1 cellular context compared by ENCODE assay signal in the genomic region with DNA sequence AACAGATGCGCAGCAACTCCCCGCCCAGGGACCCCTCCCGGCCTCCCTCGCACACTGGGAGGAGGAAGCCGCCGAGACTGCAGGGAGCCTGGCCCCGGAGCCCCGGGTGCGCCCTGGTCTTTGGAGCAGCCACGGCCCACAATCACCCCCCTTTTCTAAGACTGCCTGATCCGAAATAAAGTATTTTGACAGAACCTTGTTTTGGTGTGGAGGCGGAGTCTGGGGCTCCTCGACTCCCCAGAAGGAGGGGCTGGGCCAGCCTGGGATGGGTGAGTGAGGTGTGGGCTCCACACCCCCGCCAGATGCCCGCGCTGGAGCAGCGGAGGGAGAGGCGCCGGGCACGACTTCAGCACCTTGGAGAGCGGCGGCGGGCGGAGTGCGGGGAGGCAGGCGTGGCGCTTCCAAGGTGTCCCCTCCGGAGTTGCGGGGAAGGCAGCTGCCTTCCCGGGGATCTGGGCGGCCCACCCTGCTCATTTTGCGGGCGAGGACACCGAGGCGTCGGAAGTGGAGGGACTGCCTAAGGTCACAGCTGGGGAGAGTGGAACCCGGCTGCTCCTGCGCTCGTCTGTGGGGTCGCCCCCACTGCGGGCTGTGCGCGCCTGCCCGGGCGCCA.
TF ChIP-seq lines count a peak whose summit lies in the region.

No MANE protein-coding gene starts in this region.

TF ChIP-seq in K562, 482 proteins besides CTCF, POLR2A, EP300 and RAD21 (continued from another document and continues in another):
- TF ChIP-seq, protein P1, sequence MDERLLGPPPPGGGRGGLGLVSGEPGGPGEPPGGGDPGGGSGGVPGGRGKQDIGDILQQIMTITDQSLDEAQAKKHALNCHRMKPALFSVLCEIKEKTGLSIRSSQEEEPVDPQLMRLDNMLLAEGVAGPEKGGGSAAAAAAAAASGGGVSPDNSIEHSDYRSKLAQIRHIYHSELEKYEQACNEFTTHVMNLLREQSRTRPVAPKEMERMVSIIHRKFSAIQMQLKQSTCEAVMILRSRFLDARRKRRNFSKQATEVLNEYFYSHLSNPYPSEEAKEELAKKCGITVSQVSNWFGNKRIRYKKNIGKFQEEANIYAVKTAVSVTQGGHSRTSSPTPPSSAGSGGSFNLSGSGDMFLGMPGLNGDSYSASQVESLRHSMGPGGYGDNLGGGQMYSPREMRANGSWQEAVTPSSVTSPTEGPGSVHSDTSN (CRISPR knock-in tag; IDR thresholded peaks at IDR 0.05; ENCODE audit: low read depth), result peak; percentile 22; the same call in 1 of the 2 replicates
- TF ChIP-seq, protein P1 (tag; conservative IDR thresholded peaks at IDR 0.05; ENCODE audit: low read depth), result no peak
- TF ChIP-seq, protein P2, sequence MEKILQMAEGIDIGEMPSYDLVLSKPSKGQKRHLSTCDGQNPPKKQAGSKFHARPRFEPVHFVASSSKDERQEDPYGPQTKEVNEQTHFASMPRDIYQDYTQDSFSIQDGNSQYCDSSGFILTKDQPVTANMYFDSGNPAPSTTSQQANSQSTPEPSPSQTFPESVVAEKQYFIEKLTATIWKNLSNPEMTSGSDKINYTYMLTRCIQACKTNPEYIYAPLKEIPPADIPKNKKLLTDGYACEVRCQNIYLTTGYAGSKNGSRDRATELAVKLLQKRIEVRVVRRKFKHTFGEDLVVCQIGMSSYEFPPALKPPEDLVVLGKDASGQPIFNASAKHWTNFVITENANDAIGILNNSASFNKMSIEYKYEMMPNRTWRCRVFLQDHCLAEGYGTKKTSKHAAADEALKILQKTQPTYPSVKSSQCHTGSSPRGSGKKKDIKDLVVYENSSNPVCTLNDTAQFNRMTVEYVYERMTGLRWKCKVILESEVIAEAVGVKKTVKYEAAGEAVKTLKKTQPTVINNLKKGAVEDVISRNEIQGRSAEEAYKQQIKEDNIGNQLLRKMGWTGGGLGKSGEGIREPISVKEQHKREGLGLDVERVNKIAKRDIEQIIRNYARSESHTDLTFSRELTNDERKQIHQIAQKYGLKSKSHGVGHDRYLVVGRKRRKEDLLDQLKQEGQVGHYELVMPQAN (IDR thresholded peaks at IDR 0.05; ENCODE audit: borderline replicate concordance), result 0 out of 2 replicates have a peak, but pooled peaks have one; percentile 41
- TF ChIP-seq, protein P3, sequence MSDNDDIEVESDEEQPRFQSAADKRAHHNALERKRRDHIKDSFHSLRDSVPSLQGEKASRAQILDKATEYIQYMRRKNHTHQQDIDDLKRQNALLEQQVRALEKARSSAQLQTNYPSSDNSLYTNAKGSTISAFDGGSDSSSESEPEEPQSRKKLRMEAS (CRISPR knock-in tag; IDR thresholded peaks at IDR 0.05), result peak; percentile 30; the same call in 1 of the 2 replicates
- TF ChIP-seq RCOR1 (IDR thresholded peaks at IDR 0.05; ENCODE audit: borderline replicate concordance in 1 of 2, low read depth in 2 of 2, low read length in 2 of 2), result 0 out of 4 replicates have a peak, but pooled peaks of 1 of the 2 experiments have one; percentile 28
- TF ChIP-seq HDAC1 (IDR thresholded peaks at IDR 0.05), result peak in 1 of 2 experiments; percentile 49; a peak in 1 of 4 replicates
- TF ChIP-seq, protein P4, sequence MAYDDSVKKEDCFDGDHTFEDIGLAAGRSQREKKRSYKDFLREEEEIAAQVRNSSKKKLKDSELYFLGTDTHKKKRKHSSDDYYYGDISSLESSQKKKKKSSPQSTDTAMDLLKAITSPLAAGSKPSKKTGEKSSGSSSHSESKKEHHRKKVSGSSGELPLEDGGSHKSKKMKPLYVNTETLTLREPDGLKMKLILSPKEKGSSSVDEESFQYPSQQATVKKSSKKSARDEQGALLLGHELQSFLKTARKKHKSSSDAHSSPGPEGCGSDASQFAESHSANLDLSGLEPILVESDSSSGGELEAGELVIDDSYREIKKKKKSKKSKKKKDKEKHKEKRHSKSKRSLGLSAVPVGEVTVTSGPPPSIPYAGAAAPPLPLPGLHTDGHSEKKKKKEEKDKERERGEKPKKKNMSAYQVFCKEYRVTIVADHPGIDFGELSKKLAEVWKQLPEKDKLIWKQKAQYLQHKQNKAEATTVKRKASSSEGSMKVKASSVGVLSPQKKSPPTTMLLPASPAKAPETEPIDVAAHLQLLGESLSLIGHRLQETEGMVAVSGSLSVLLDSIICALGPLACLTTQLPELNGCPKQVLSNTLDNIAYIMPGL (CRISPR knock-in tag; IDR thresholded peaks at IDR 0.05), result no peak
- TF ChIP-seq, protein P5, sequence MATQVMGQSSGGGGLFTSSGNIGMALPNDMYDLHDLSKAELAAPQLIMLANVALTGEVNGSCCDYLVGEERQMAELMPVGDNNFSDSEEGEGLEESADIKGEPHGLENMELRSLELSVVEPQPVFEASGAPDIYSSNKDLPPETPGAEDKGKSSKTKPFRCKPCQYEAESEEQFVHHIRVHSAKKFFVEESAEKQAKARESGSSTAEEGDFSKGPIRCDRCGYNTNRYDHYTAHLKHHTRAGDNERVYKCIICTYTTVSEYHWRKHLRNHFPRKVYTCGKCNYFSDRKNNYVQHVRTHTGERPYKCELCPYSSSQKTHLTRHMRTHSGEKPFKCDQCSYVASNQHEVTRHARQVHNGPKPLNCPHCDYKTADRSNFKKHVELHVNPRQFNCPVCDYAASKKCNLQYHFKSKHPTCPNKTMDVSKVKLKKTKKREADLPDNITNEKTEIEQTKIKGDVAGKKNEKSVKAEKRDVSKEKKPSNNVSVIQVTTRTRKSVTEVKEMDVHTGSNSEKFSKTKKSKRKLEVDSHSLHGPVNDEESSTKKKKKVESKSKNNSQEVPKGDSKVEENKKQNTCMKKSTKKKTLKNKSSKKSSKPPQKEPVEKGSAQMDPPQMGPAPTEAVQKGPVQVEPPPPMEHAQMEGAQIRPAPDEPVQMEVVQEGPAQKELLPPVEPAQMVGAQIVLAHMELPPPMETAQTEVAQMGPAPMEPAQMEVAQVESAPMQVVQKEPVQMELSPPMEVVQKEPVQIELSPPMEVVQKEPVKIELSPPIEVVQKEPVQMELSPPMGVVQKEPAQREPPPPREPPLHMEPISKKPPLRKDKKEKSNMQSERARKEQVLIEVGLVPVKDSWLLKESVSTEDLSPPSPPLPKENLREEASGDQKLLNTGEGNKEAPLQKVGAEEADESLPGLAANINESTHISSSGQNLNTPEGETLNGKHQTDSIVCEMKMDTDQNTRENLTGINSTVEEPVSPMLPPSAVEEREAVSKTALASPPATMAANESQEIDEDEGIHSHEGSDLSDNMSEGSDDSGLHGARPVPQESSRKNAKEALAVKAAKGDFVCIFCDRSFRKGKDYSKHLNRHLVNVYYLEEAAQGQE (CRISPR knock-in tag; IDR thresholded peaks at IDR 0.05; ENCODE audit: low read depth), result peak; percentile 99
- peak; percentile 54 for TF ChIP-seq FIP1L1 (IDR thresholded peaks at IDR 0.05; ENCODE audit: low read depth, low read length, poor library complexity, severe bottlenecking)
- TF ChIP-seq SRF (CRISPR knock-in tag; IDR thresholded peaks at IDR 0.05), result peak in 1 of 2 experiments; percentile 59; a peak in 2 of 4 replicates
- TF ChIP-seq, protein P6, sequence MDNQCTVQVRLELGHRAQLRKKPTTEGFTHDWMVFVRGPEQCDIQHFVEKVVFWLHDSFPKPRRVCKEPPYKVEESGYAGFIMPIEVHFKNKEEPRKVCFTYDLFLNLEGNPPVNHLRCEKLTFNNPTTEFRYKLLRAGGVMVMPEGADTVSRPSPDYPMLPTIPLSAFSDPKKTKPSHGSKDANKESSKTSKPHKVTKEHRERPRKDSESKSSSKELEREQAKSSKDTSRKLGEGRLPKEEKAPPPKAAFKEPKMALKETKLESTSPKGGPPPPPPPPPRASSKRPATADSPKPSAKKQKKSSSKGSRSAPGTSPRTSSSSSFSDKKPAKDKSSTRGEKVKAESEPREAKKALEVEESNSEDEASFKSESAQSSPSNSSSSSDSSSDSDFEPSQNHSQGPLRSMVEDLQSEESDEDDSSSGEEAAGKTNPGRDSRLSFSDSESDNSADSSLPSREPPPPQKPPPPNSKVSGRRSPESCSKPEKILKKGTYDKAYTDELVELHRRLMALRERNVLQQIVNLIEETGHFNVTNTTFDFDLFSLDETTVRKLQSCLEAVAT (IDR thresholded peaks at IDR 0.05), result no peak
- TF ChIP-seq CBX3 (IDR thresholded peaks at IDR 0.05; ENCODE audit: borderline replicate concordance in 1 of 2, low read length in 2 of 2), result no peak
- no peak for TF ChIP-seq YBX1 (IDR thresholded peaks at IDR 0.05)
- TF ChIP-seq ADNP (tag; IDR thresholded peaks at IDR 0.05), result no peak
- TF ChIP-seq MAZ (CRISPR knock-in tag; conservative IDR thresholded peaks at IDR 0.05 in 1 of 2, IDR thresholded peaks at IDR 0.05 in 1 of 2), result peak; percentile 27 to 70; a peak in 1 of 4 replicates
- no peak for TF ChIP-seq PTTG1 (tag; IDR thresholded peaks at IDR 0.05; ENCODE audit: low read depth)
- TF ChIP-seq, protein P7, sequence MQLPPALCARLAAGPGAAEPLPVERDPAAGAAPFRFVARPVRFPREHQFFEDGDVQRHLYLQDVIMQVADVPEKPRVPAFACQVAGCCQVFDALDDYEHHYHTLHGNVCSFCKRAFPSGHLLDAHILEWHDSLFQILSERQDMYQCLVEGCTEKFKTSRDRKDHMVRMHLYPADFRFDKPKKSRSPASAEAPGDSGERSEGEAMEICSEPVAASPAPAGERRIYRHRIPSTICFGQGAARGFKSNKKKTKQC (CRISPR knock-in tag; IDR thresholded peaks at IDR 0.05), result peak; percentile 96
- 0 out of 2 replicates have a peak, but pooled peaks have one; percentile 38 for TF ChIP-seq MYNN (IDR thresholded peaks at IDR 0.05)
- no peak for TF ChIP-seq MYNN (CRISPR knock-in tag; IDR thresholded peaks at IDR 0.05)
- peak; percentile 55; the same call in 1 of the 2 replicates for TF ChIP-seq NR2C2 (CRISPR knock-in tag; IDR thresholded peaks at IDR 0.05)
- TF ChIP-seq NR2C2 (tag; IDR thresholded peaks at IDR 0.05), result no peak
- TF ChIP-seq SIN3A (IDR thresholded peaks at IDR 0.05; ENCODE audit: borderline replicate concordance in 2 of 2, control insufficient read depth in 1 of 2, low read depth in 2 of 2, low read length in 2 of 2), result peak; percentile 70 to 90; a peak in 3 of 4 replicates
- TF ChIP-seq, protein P8, sequence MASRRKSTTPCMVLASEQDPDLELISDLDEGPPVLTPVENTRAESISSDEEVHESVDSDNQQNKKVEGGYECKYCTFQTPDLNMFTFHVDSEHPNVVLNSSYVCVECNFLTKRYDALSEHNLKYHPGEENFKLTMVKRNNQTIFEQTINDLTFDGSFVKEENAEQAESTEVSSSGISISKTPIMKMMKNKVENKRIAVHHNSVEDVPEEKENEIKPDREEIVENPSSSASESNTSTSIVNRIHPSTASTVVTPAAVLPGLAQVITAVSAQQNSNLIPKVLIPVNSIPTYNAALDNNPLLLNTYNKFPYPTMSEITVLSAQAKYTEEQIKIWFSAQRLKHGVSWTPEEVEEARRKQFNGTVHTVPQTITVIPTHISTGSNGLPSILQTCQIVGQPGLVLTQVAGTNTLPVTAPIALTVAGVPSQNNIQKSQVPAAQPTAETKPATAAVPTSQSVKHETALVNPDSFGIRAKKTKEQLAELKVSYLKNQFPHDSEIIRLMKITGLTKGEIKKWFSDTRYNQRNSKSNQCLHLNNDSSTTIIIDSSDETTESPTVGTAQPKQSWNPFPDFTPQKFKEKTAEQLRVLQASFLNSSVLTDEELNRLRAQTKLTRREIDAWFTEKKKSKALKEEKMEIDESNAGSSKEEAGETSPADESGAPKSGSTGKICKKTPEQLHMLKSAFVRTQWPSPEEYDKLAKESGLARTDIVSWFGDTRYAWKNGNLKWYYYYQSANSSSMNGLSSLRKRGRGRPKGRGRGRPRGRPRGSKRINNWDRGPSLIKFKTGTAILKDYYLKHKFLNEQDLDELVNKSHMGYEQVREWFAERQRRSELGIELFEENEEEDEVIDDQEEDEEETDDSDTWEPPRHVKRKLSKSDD (conservative IDR thresholded peaks at IDR 0.05; ENCODE audit: low read length), result no peak
- no peak for TF ChIP-seq NFRKB (IDR thresholded peaks at IDR 0.05; ENCODE audit: low read depth)
- TF ChIP-seq, protein P9, sequence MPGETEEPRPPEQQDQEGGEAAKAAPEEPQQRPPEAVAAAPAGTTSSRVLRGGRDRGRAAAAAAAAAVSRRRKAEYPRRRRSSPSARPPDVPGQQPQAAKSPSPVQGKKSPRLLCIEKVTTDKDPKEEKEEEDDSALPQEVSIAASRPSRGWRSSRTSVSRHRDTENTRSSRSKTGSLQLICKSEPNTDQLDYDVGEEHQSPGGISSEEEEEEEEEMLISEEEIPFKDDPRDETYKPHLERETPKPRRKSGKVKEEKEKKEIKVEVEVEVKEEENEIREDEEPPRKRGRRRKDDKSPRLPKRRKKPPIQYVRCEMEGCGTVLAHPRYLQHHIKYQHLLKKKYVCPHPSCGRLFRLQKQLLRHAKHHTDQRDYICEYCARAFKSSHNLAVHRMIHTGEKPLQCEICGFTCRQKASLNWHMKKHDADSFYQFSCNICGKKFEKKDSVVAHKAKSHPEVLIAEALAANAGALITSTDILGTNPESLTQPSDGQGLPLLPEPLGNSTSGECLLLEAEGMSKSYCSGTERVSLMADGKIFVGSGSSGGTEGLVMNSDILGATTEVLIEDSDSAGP (CRISPR knock-in tag; IDR thresholded peaks at IDR 0.05), result no peak
- TF ChIP-seq NCOR1 (IDR thresholded peaks at IDR 0.05), result no peak
- no peak for TF ChIP-seq ETV6 (IDR thresholded peaks at IDR 0.05; ENCODE audit: borderline replicate concordance in 1 of 2, low read depth in 2 of 2, low read length in 1 of 2)
- TF ChIP-seq ETV6 (CRISPR knock-in tag; IDR thresholded peaks at IDR 0.05; ENCODE audit: borderline replicate concordance), result peak; percentile 64; the same call in 1 of the 2 replicates
- no peak for TF ChIP-seq BRCA1 (IDR thresholded peaks at IDR 0.05)
- TF ChIP-seq BRCA1 (CRISPR knock-in tag; IDR thresholded peaks at IDR 0.05), result no peak
- TF ChIP-seq MIER1 (IDR thresholded peaks at IDR 0.05; ENCODE audit: low read depth), result peak; percentile 96
- TF ChIP-seq, protein P10, sequence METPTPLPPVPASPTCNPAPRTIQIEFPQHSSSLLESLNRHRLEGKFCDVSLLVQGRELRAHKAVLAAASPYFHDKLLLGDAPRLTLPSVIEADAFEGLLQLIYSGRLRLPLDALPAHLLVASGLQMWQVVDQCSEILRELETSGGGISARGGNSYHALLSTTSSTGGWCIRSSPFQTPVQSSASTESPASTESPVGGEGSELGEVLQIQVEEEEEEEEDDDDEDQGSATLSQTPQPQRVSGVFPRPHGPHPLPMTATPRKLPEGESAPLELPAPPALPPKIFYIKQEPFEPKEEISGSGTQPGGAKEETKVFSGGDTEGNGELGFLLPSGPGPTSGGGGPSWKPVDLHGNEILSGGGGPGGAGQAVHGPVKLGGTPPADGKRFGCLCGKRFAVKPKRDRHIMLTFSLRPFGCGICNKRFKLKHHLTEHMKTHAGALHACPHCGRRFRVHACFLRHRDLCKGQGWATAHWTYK (CRISPR knock-in tag; IDR thresholded peaks at IDR 0.05), result no peak
- TF ChIP-seq, protein P11, sequence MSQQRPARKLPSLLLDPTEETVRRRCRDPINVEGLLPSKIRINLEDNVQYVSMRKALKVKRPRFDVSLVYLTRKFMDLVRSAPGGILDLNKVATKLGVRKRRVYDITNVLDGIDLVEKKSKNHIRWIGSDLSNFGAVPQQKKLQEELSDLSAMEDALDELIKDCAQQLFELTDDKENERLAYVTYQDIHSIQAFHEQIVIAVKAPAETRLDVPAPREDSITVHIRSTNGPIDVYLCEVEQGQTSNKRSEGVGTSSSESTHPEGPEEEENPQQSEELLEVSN (IDR thresholded peaks at IDR 0.05; ENCODE audit: borderline replicate concordance in 1 of 2, extremely low read depth in 1 of 2, insufficient read depth in 1 of 2, insufficient read length in 1 of 2, low read depth in 1 of 2, low read length in 1 of 2, poor library complexity in 1 of 2, severe bottlenecking in 1 of 2), result no peak
- peak; percentile 55 for TF ChIP-seq POLR2G (IDR thresholded peaks at IDR 0.05; ENCODE audit: low read depth, low read length)
- TF ChIP-seq KLF13 (tag; IDR thresholded peaks at IDR 0.05; ENCODE audit: borderline replicate concordance, low read depth), result no peak
